Comparison of ENCODE assay signal across 10 cellular contexts in the genomic region with DNA sequence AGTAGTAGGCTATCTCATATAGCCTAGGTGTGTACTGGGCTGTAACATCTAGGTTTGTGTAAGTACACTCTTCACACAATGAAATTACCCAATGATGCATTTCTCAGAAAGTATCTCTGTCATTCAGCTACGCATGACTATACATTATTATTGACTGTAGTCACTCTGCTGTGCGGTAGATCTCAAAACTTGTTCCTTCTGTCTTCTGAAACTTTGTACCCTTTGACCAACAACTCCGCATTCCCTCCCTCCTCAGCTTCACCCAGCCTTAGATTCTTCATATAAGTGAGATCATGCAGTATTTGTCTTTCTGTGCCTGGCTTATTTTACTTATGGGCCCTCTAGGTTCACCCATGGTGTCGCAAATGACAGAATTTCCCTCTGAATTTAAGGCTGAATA.
"Had no signal": no experiment of that assay in that cellular context is flagged by ENCODE, and none has a peak within 500 bp of the region (broad histone marks: within the 10 kb centered on the region; RNA-seq: fewer than 3 reads in every experiment).

No MANE protein-coding gene starts in this region.

- H3K27ac ChIP-seq: GM23248 had no signal

- ATAC-seq: HCT116, K562 had no signal

- DNase-seq: GM23248, GOT3, H7, HFFc6, IMR-90, KG1 had no signal

- H3K36me3 ChIP-seq: HAP-1 had no signal

- H3K27ac Mint-ChIP-seq: HFFc6 had no signal

- H3K9me3 ChIP-seq: HAP-1 had no signal

- H3K4me3 Mint-ChIP-seq: HFFc6 had no signal

- FAIRE-seq: HTR-8/SVneo, K562 had no signal

- H3K4me3 ChIP-seq: GM23248, HAP-1, K562 had no signal
